ENCODE assay signal across 8 cellular contexts in genomic region chr9:2158111-2158610, GRCh38.
DNase-seq lines count a peak whose midpoint lies in the region; ATAC-seq and TF ChIP-seq lines count a peak whose summit lies in the region.

No MANE protein-coding gene starts in this region.

- TF ChIP-seq POLR2A in Peyer's patch (IDR thresholded peaks at IDR 0.05): no peak
- TF ChIP-seq POLR2A in adrenal gland (IDR thresholded peaks at IDR 0.05): peak in 1 of 2 donors; percentile 50

- H3K27me3 ChIP-seq in Peyer's patch: no peaks in the 10 kb centered on the region
- H3K27me3 ChIP-seq in adrenal gland: no peaks in the 10 kb centered on the region
- H3K27me3 ChIP-seq in left ventricle myocardium inferior (ENCODE audit: low read depth): no peaks in the 10 kb centered on the region

- DNase-seq in Peyer's patch (peak in 2 of 3 donors; percentile 58 to 75), adrenal gland (peak; percentile 52 to 79 (median 67)), left ventricle myocardium inferior (peak; percentile 38), pulmonary artery endothelial cell (ENCODE audit: low read depth, low spot score) (peak; percentile 35), DMS 273 treated with DMSO at 0.1 percent for 48 hours (lab: John Stamatoyannopoulos, UW) (no peak)

- H3K27ac ChIP-seq in C4-2B (peak overlapping the region; percentile 90), Peyer's patch (peak overlapping the region in 3 of 4 donors; percentile 45 to 74 (median 59)), adrenal gland (peak overlapping the region; percentile 65 to 85 (median 78)), left ventricle myocardium inferior (replicated peaks) (peak overlapping the region; percentile 77)

- intact Hi-C loops in adrenal gland (cut with DNase I) (no loop called here), left ventricle myocardium inferior (cut with micrococcal nuclease) (no loop called here)

- H3K4me3 ChIP-seq in Peyer's patch: peak overlapping the region; percentile 21 to 57 (median 42)
- peak overlapping the region; percentile 10 to 72 (median 32) for H3K4me3 ChIP-seq in adrenal gland
- peak overlapping the region; percentile 68 for H3K4me3 ChIP-seq in left ventricle myocardium inferior

- peak; percentile 55 for ATAC-seq in GM19372 (IDR thresholded peaks at IDR 0.05; ENCODE audit: low read depth, unreplicated experiment)
- peak; percentile 53 for ATAC-seq in HG03460 (IDR thresholded peaks at IDR 0.05; ENCODE audit: unreplicated experiment)

- H3K9me3 ChIP-seq in Peyer's patch (no peaks in the 10 kb centered on the region), adrenal gland (replicated peaks in 1 of 3) (no peaks in the 10 kb centered on the region), left ventricle myocardium inferior (replicated peaks) (no peaks in the 10 kb centered on the region)

- H3K4me1 ChIP-seq in Peyer's patch (peaks cover 0 to 25% (median 0%) of the 10 kb centered on the region in 4 donors), adrenal gland (replicated peaks in 1 of 2) (peaks cover 20 to 40% of the 10 kb centered on the region in 2 donors), left ventricle myocardium inferior (peaks cover 61% of the 10 kb centered on the region)

- whole genome bisulfite sequencing in adrenal gland, 4 donors: 0 to 1% (median 0%) methylated on average over 13 of the region's 13 CpGs

- peaks cover 0 to 15% (median 0%) of the 10 kb centered on the region in 3 donors for H3K36me3 ChIP-seq in Peyer's patch
- peaks cover 0 to 10% of the 10 kb centered on the region in 2 donors for H3K36me3 ChIP-seq in adrenal gland (replicated peaks in 1 of 2)
- H3K36me3 ChIP-seq in left ventricle myocardium inferior: peaks cover 9% of the 10 kb centered on the region

- TF ChIP-seq CTCF in C4-2B (conservative IDR thresholded peaks at IDR 0.05) (peak; percentile 25), Peyer's patch (IDR thresholded peaks at IDR 0.05) (no peak), adrenal gland (IDR thresholded peaks at IDR 0.05) (peak in 1 of 6 experiments; percentile 10), left ventricle myocardium inferior (IDR thresholded peaks at IDR 0.05; ENCODE audit: borderline replicate concordance) (peak; percentile 26)

Comparison
In these comparisons a context has a peak if more than half of its experiments do, and no peak if none do; other contexts are left out.
1. CTCF ChIP-seq: peak in C4-2B (single experiment) and left ventricle myocardium inferior (single experiment); none in Peyer's patch (0 of 6).
2. Peak in every context shown above with its lines, with median percentiles within 50 percentile points of each other: H3K27ac ChIP-seq and H3K4me3 ChIP-seq.